ENCODE assay signal across 21 cellular contexts in the genomic region with DNA sequence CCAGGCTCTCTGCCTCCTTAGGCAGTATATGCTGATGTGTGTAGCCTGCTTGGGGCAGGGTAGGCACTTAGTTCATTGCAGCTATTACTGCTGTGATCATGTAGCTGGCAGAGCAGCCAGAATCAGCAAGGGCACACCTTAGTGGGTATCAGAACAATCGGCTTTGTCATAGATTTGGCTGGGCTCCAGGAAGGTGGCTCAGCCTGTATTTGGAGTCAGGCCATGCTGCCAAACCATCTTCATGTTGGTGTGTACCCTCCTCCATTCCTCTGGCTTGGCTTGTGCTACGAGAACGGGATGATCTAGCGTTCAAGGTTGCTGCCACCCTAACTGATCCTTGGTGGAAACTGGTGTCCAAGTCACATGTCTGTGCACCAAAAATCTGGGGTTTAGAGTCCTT. TPM values are rescaled to one million over a fixed set of nuclear protein-coding genes. Genes with fewer than 3 reads are reported as not detected.
DNase-seq lines count a peak whose midpoint lies in the region; ATAC-seq, FAIRE-seq and TF ChIP-seq lines count a peak whose summit lies in the region.
"Had no signal": no experiment of that assay in that cellular context is flagged by ENCODE, and none has a peak within 500 bp of the region (broad histone marks: within the 10 kb centered on the region; RNA-seq: fewer than 3 reads in every experiment).

No MANE protein-coding gene starts in this region.

- ATAC-seq in pancreas: peak; percentile 50 to 59 (median 56)
- ATAC-seq: stimulated activated effector memory CD8-positive, alpha-beta T cell treated with anti-CD3 and anti-CD28 coated beads, Interleukin-12 subunit alpha, Interleukin-12 subunit beta, amount 100 ng/mL, for 72 hours had no signal

- peak; percentile 20 for DNase-seq in DMS153 (lab: John Stamatoyannopoulos, UW)
- DNase-seq in DMS153 treated with DMSO at 0.1 percent for 48 hours (lab: John Stamatoyannopoulos, UW; ENCODE audit: unreplicated experiment): no peak
- DNase-seq in NCI-H128 (lab: John Stamatoyannopoulos, UW; ENCODE audit: unreplicated experiment): peak; percentile 7
- DNase-seq in pancreas: peak in 4 of 6 donors; percentile 30 to 63 (median 45)
- no peak for DNase-seq in middle frontal gyrus (ENCODE audit: extremely low spot score, low spot score)
- DNase-seq in HAP-1 (ENCODE audit: low spot score in 2 of 2): no peak
- DNase-seq in DMS53 treated with DMSO at 0.1 percent for 48 hours (lab: John Stamatoyannopoulos, UW; ENCODE audit: unreplicated experiment): no peak
- DNase-seq: activated gamma-delta T cell, amygdala, BE2C, cerebellar nuclear complex, hypothalamus, left cardiac atrium, midbrain, NCI-H2227 treated with DMSO at 0.1 percent for 48 hours, T-helper 9 cell, tibial artery had no signal

- in situ Hi-C loops in HAP-1 (cut with MboI; ENCODE audit: low sequenced_read_pairs): no loop called here

- 18 to 20% methylated on average over 4 of the region's 4 CpGs for WGBS in pancreas, 2 donors

- intact Hi-C loops in pancreas (cut with DNase I): no loop called here

- H3K27me3 ChIP-seq in pancreas (no peaks in the 10 kb centered on the region), HAP-1 (ENCODE audit: low read depth) (no peaks in the 10 kb centered on the region)
- H3K27me3 ChIP-seq: BE2C, tibial artery had no signal

- TF ChIP-seq CTCF in VCaP (conservative IDR thresholded peaks at IDR 0.05) (no peak), pancreas (IDR thresholded peaks at IDR 0.05) (no peak)

- no peak overlapping the region for H3K4me3 ChIP-seq in pancreas
- H3K4me3 ChIP-seq in HAP-1: no peak overlapping the region
- H3K4me3 ChIP-seq: tibial artery had no signal

- H3K4me1 ChIP-seq in pancreas (peaks cover 17 to 22% (median 19%) of the 10 kb centered on the region in 3 donors), HAP-1 (peaks cover 3% of the 10 kb centered on the region; the same call in 1 of the 2 replicates)
- H3K4me1 ChIP-seq: BE2C had no signal

- no peak for FAIRE-seq in pancreas (lab: Jason Lieb, UNC)
- FAIRE-seq: H54 had no signal

- H3K27ac ChIP-seq in VCaP (peak overlapping the region; percentile 66), pancreas (peak overlapping the region in 1 of 4 donors; percentile 0)
- H3K27ac ChIP-seq: 22Rv1 had no signal

- H3K9me3 ChIP-seq in pancreas (no peaks in the 10 kb centered on the region), HAP-1 (no peaks in the 10 kb centered on the region)
- H3K9me3 ChIP-seq: BE2C had no signal

- H3K36me3 ChIP-seq in pancreas (peaks cover 0 to 10% (median 3%) of the 10 kb centered on the region in 3 donors), HAP-1 (replicated peaks) (peaks cover 35% of the 10 kb centered on the region)
- H3K36me3 ChIP-seq: BE2C had no signal

RNA-seq across cellular contexts. Expression of gene VANGL1, which starts 23.5 kb away (rescaled TPM):
- 1 to 10 TPM; 4.3 to 9.0 (median 5.8) TPM for total RNA-seq in pancreas
- polyA plus RNA-seq in pancreas: 1 to 10 TPM; 1.2 to 1.5 TPM

Comparison
In these comparisons a context has a peak if more than half of its experiments do, and no peak if none do; other contexts are left out.
1. DNase-seq: peak in DMS153 (single experiment), NCI-H128 (single experiment) and pancreas (4 of 6); none in DMS153 treated with DMSO at 0.1 percent for 48 hours (single experiment), middle frontal gyrus (single experiment), HAP-1 (0 of 2) and DMS53 treated with DMSO at 0.1 percent for 48 hours (single experiment).